ENCODE assay signal across 28 cellular contexts in genomic region chr1:185353124-185353523, GRCh38.
"Had no signal": no experiment of that assay in that cellular context is flagged by ENCODE, and none has a peak within 500 bp of the region (broad histone marks: within the 10 kb centered on the region; RNA-seq: fewer than 3 reads in every experiment).

No MANE protein-coding gene starts in this region.

- H3K27me3 Mint-ChIP-seq: activated CD4-positive, alpha-beta memory T cell treated with anti-CD3 and anti-CD28 coated beads, Interleukin-2, amount 10 ng/mL, durations not matched to agents 7 days and 5 days; activated CD4-positive, alpha-beta T cell treated with anti-CD3 and anti-CD28 coated beads, Interleukin-2, amount 10 ng/mL, durations not matched to agents 7 days and 5 days; activated T-cell treated with anti-CD3 and anti-CD28 coated beads, Interleukin-2, amount 50 U/mL, for 24 hours; activated T-helper 17 cell treated with anti-CD3 and anti-CD28 coated beads, Interleukin-2, amount 50 U/mL, for 72 hours; dendritic cell treated with granulocyte-macrophage colony-stimulating factor and Interleukin-4, amounts not matched to agents 40 ng/mL and 50 ng/mL, for 4 days; progenitor cell of endocrine pancreas; stimulated activated naive B cell treated with anti-CD40 and anti-IgM and Interleukin-4, amounts not matched to agents 10 μg/mL and 1 μg/mL and 100 μg/mL, for 72 hours; T-helper 17 cell had no signal

- H3K4me1 Mint-ChIP-seq: activated CD4-positive, alpha-beta memory T cell treated with anti-CD3 and anti-CD28 coated beads, Interleukin-2, amount 10 ng/mL, durations not matched to agents 7 days and 5 days; activated CD4-positive, alpha-beta T cell treated with anti-CD3 and anti-CD28 coated beads, Interleukin-2, amount 10 ng/mL, durations not matched to agents 7 days and 5 days; T-helper 17 cell had no signal

- H3K36me3 ChIP-seq: sigmoid colon, stomach, thyroid gland, upper lobe of right lung, WERI-Rb-1 had no signal

- H3K9me3 Mint-ChIP-seq: activated T-cell treated with anti-CD3 and anti-CD28 coated beads, Interleukin-2, amount 50 U/mL, for 24 hours; activated T-helper 17 cell treated with anti-CD3 and anti-CD28 coated beads, Interleukin-2, amount 50 U/mL, for 72 hours; dendritic cell treated with granulocyte-macrophage colony-stimulating factor and Interleukin-4, amounts not matched to agents 40 ng/mL and 50 ng/mL, for 4 days; naive thymus-derived CD8-positive, alpha-beta T cell; stimulated activated naive B cell treated with anti-CD40 and anti-IgM and Interleukin-4, amounts not matched to agents 10 μg/mL and 1 μg/mL and 100 μg/mL, for 72 hours had no signal

- H3K4me2 ChIP-seq: smooth muscle cell had no signal

- H3K27me3 ChIP-seq: sigmoid colon, stomach, thyroid gland, upper lobe of right lung had no signal

- ATAC-seq: activated CD4-positive, CD25-positive, alpha-beta regulatory T cell treated with anti-CD3 and anti-CD28 coated beads, Interleukin-2, amount 50 U/mL, for 24 hours; activated T-helper 17 cell treated with anti-CD3 and anti-CD28 coated beads, Interleukin-2, amount 50 U/mL, for 72 hours; left cardiac atrium; naive thymus-derived CD8-positive, alpha-beta T cell; stimulated activated naive B cell treated with anti-CD40 and anti-IgM and Interleukin-4, amounts not matched to agents 10 μg/mL and 1 μg/mL and 100 μg/mL, for 72 hours; T-helper 17 cell; upper lobe of right lung had no signal

- H3K27ac ChIP-seq: epithelial cell of prostate, sigmoid colon, SK-N-MC, stomach, thyroid gland, upper lobe of right lung, WERI-Rb-1 had no signal

- H3K9me3 ChIP-seq: sigmoid colon, stomach, thyroid gland, upper lobe of right lung had no signal

- H3K27ac Mint-ChIP-seq: activated CD4-positive, alpha-beta memory T cell treated with anti-CD3 and anti-CD28 coated beads, Interleukin-2, amount 10 ng/mL, durations not matched to agents 7 days and 5 days; activated CD4-positive, alpha-beta T cell treated with anti-CD3 and anti-CD28 coated beads, Interleukin-2, amount 10 ng/mL, durations not matched to agents 7 days and 5 days; activated T-cell treated with anti-CD3 and anti-CD28 coated beads, Interleukin-2, amount 50 U/mL, for 24 hours; activated T-helper 17 cell treated with anti-CD3 and anti-CD28 coated beads, Interleukin-2, amount 50 U/mL, for 72 hours; dendritic cell treated with granulocyte-macrophage colony-stimulating factor and Interleukin-4, amounts not matched to agents 40 ng/mL and 50 ng/mL, for 4 days; progenitor cell of endocrine pancreas; stimulated activated naive B cell treated with anti-CD40 and anti-IgM and Interleukin-4, amounts not matched to agents 10 μg/mL and 1 μg/mL and 100 μg/mL, for 72 hours; T-helper 17 cell had no signal

- H3K4me3 ChIP-seq: sigmoid colon, SK-N-MC, smooth muscle cell, stomach, thyroid gland, upper lobe of right lung had no signal

- H3K36me3 Mint-ChIP-seq: stimulated activated naive B cell treated with anti-CD40 and anti-IgM and Interleukin-4, amounts not matched to agents 10 μg/mL and 1 μg/mL and 100 μg/mL, for 72 hours had no signal

- DNase-seq: activated CD4-positive, alpha-beta memory T cell treated with anti-CD3 and anti-CD28 coated beads, Interleukin-2, amount 10 ng/mL, durations not matched to agents 7 days and 5 days; activated CD4-positive, alpha-beta T cell treated with anti-CD3 and anti-CD28 coated beads, Interleukin-2, amount 10 ng/mL, durations not matched to agents 7 days and 5 days; activated CD8-positive, alpha-beta memory T cell treated with anti-CD3 and anti-CD28 coated beads, Interleukin-2, amount 50 U/mL, for 48 hours; activated gamma-delta T cell treated with Interleukin-2 at 50 U/mL for 16 hours; activated naive CD4-positive, alpha-beta T cell treated with anti-CD3 and anti-CD28 coated beads, Interleukin-2, amount 50 U/mL, for 16 hours; activated T-cell treated with anti-CD3 and anti-CD28 coated beads, Interleukin-2, amount 50 U/mL, for 24 hours; amniotic stem cell; caudate nucleus; effector CD4-positive, alpha-beta T cell; left cardiac atrium; mammary epithelial cell; naive thymus-derived CD8-positive, alpha-beta T cell; sigmoid colon; stimulated activated CD4-positive, alpha-beta T cell treated with anti-CD3 and anti-CD28 coated beads, Interleukin-1b, Interleukin-23, amount 100 ng/mL, for 48 hours; stimulated activated naive B cell treated with anti-CD40 and anti-IgM and Interleukin-4, amounts not matched to agents 10 μg/mL and 1 μg/mL and 100 μg/mL, for 72 hours; stomach; T-helper 17 cell; T1000; thyroid gland; upper lobe of right lung; WERI-Rb-1 had no signal

- H3K4me1 ChIP-seq: sigmoid colon, stomach, thyroid gland, upper lobe of right lung had no signal

- H3K4me3 Mint-ChIP-seq: activated CD4-positive, alpha-beta memory T cell treated with anti-CD3 and anti-CD28 coated beads, Interleukin-2, amount 10 ng/mL, durations not matched to agents 7 days and 5 days; activated CD4-positive, alpha-beta T cell treated with anti-CD3 and anti-CD28 coated beads, Interleukin-2, amount 10 ng/mL, durations not matched to agents 7 days and 5 days; activated T-cell treated with anti-CD3 and anti-CD28 coated beads, Interleukin-2, amount 50 U/mL, for 24 hours; activated T-helper 17 cell treated with anti-CD3 and anti-CD28 coated beads, Interleukin-2, amount 50 U/mL, for 72 hours; dendritic cell treated with granulocyte-macrophage colony-stimulating factor and Interleukin-4, amounts not matched to agents 40 ng/mL and 50 ng/mL, for 4 days; naive thymus-derived CD8-positive, alpha-beta T cell; stimulated activated naive B cell treated with anti-CD40 and anti-IgM and Interleukin-4, amounts not matched to agents 10 μg/mL and 1 μg/mL and 100 μg/mL, for 72 hours; T-helper 17 cell had no signal
